Comparison of ENCODE assay signal across 9 cellular contexts in genomic region chr1:89023026-89023425, GRCh38. TPM values are rescaled to one million over a fixed set of nuclear protein-coding genes. Genes with fewer than 3 reads are reported as not detected.
DNase-seq lines count a peak whose midpoint lies in the region; ATAC-seq, FAIRE-seq and TF ChIP-seq lines count a peak whose summit lies in the region.
"Had no signal": no experiment of that assay in that cellular context is flagged by ENCODE, and none has a peak within 500 bp of the region (broad histone marks: within the 10 kb centered on the region; RNA-seq: fewer than 3 reads in every experiment).

No MANE protein-coding gene starts in this region.

- FAIRE-seq in endothelial cell of umbilical vein (lab: Jason Lieb, UNC): no peak

- ATAC-seq in GM18858 (IDR thresholded peaks at IDR 0.05; ENCODE audit: unreplicated experiment): peak; percentile 9
- no peak for ATAC-seq in HG03159 (IDR thresholded peaks at IDR 0.05; ENCODE audit: unreplicated experiment)
- no peak for ATAC-seq in GM21737 (IDR thresholded peaks at IDR 0.05; ENCODE audit: unreplicated experiment)

- H3K27me3 ChIP-seq in OCI-LY1 (ENCODE audit: insufficient read depth, low read length) (no peaks in the 10 kb centered on the region), endothelial cell of umbilical vein (ENCODE audit: control insufficient read depth in 2 of 2, insufficient read depth in 2 of 2, low read length in 2 of 2) (no peaks in the 10 kb centered on the region)

- H3K9me1 ChIP-seq in endothelial cell of umbilical vein (replicated peaks; ENCODE audit: control insufficient read depth, extremely low read depth, insufficient read depth, low read length): no peaks in the 10 kb centered on the region

- H3K9me3 ChIP-seq in OCI-LY1 (ENCODE audit: low read length) (no peaks in the 10 kb centered on the region), endothelial cell of umbilical vein (replicated peaks; ENCODE audit: control insufficient read depth, insufficient read depth, low read length) (no peaks in the 10 kb centered on the region)

- dilution Hi-C loops in endothelial cell of umbilical vein (cut with MboI; ENCODE audit: extremely low pct_ligation_motif_present, low sequenced_read_pairs): no loop called here

- intact Hi-C loops in endothelial cell of umbilical vein (cut with micrococcal nuclease): loop anchor here (2.0 kb wide), 2 partner anchors 42 to 102 kb away; partner anchors contain the start of gene GBP1

- H3K4me3 ChIP-seq in OCI-LY1 (ENCODE audit: low read depth, low read length, poor library complexity, severe bottlenecking) (no peak overlapping the region), endothelial cell of umbilical vein (replicated peaks in 1 of 3; ENCODE audit: insufficient read depth in 1 of 3, low read depth in 1 of 3, low read length in 3 of 3) (peak overlapping the region in 1 of 3 experiments; percentile 97), skin epidermis (peak overlapping the region in 3 of 7 experiments; percentile 52 to 53 (median 53))

- no peak for TF ChIP-seq POLR2A in endothelial cell of umbilical vein (IDR thresholded peaks at IDR 0.05; ENCODE audit: low read depth, low read length)

- no peak overlapping the region for H3K27ac ChIP-seq in OCI-LY1 (ENCODE audit: low read depth, low read length, poor library complexity, severe bottlenecking)
- peak overlapping the region; percentile 74 for H3K27ac ChIP-seq in endothelial cell of umbilical vein (ENCODE audit: insufficient read depth, low read depth, low read length)
- H3K27ac ChIP-seq in skin epidermis: peak overlapping the region in 20 of 21 experiments; percentile 66 to 96 (median 80)

- H3K9ac ChIP-seq in OCI-LY1 (ENCODE audit: low read length) (no peak overlapping the region), endothelial cell of umbilical vein (replicated peaks; ENCODE audit: extremely low read depth, insufficient read depth, low read length) (peak overlapping the region; percentile 75)

- CTCF ChIA-PET in endothelial cell of umbilical vein (lab: Charles Lee): interaction anchor here (1.1 to 2.5 kb wide), 8 partner anchors 18 to 63 kb away, joined by 3 to 14 read pairs (median 8); partner anchors contain the start of gene GBP1

- H3K36me3 ChIP-seq in OCI-LY1 (ENCODE audit: insufficient read depth, low read length) (no peaks in the 10 kb centered on the region), endothelial cell of umbilical vein (ENCODE audit: control insufficient read depth in 2 of 2, extremely low read depth in 1 of 2, insufficient read depth in 2 of 2, low read length in 2 of 2) (peaks cover 0 to 4% of the 10 kb centered on the region in 2 experiments)

- no peak for DNase-seq in endothelial cell of umbilical vein (ENCODE audit: low read depth, low spot score)
- no peak for DNase-seq in GF-D8 (lab: John Stamatoyannopoulos, UW)
- DNase-seq in COR-L47 (lab: John Stamatoyannopoulos, UW): no peak
- DNase-seq: stimulated activated CD4-positive, alpha-beta T cell treated with anti-CD3 and anti-CD28 coated beads, Interleukin-4, amount 100 ng/mL, for 24 hours had no signal

- TSS peak; percentile 42 for BruUV-seq in endothelial cell of umbilical vein (replicated peaks; lab: Mats Ljungman, UMichigan)

- TF ChIP-seq CTCF in OCI-LY1 (IDR thresholded peaks at IDR 0.05; ENCODE audit: low read length) (no peak), endothelial cell of umbilical vein (IDR thresholded peaks at IDR 0.05; ENCODE audit: extremely low read depth in 1 of 2, insufficient read depth in 1 of 2, low read depth in 1 of 2, low read length in 2 of 2) (no peak)

- no peaks in the 10 kb centered on the region for H3K9me2 ChIP-seq in OCI-LY1 (ENCODE audit: low read depth, low read length)

- H3K4me1 ChIP-seq in OCI-LY1 (ENCODE audit: insufficient read depth, low read length, severe bottlenecking) (peaks cover 9% of the 10 kb centered on the region), endothelial cell of umbilical vein (ENCODE audit: control insufficient read depth, extremely low read depth, insufficient read depth, low read length) (peaks cover 11% of the 10 kb centered on the region)

- peak overlapping the region; percentile 19 for H3K4me2 ChIP-seq in OCI-LY1 (ENCODE audit: low read length)
- peak overlapping the region; percentile 89 for H3K4me2 ChIP-seq in endothelial cell of umbilical vein (ENCODE audit: insufficient read depth, low read length)

- H2AFZ ChIP-seq in OCI-LY1 (ENCODE audit: low read length) (peak overlapping the region; percentile 38; the same call in 1 of the 2 replicates), endothelial cell of umbilical vein (ENCODE audit: low read depth, low read length) (peak overlapping the region; percentile 91)

- H3K79me2 ChIP-seq in OCI-LY1 (ENCODE audit: insufficient read depth, low read length) (no peaks in the 10 kb centered on the region), endothelial cell of umbilical vein (ENCODE audit: control insufficient read depth, insufficient read depth, low read length) (peaks cover 6% of the 10 kb centered on the region)

- POLR2A ChIA-PET in endothelial cell of umbilical vein (lab: Charles Lee): interaction anchor here (0.6 kb wide), 1 partner anchor 31 kb away, joined by 3 read pairs; no protein-coding TSS in a partner anchor

- no peaks in the 10 kb centered on the region for H3F3A ChIP-seq in OCI-LY1 (ENCODE audit: insufficient read depth, low read length)

- H4K20me1 ChIP-seq in OCI-LY1 (ENCODE audit: insufficient read depth, low read length) (no peaks in the 10 kb centered on the region), endothelial cell of umbilical vein (replicated peaks; ENCODE audit: control insufficient read depth, extremely low read depth, insufficient read depth, low read length) (no peaks in the 10 kb centered on the region)

TF ChIP-seq in endothelial cell of umbilical vein, 7 proteins besides CTCF, POLR2A, EP300 and RAD21:
- no peak for TF ChIP-seq JUN (IDR thresholded peaks at IDR 0.05; ENCODE audit: borderline replicate concordance, insufficient read depth, insufficient read length, low read depth)
- TF ChIP-seq FOS (IDR thresholded peaks at IDR 0.05; ENCODE audit: borderline replicate concordance, insufficient read depth, low read length): no peak
- no peak for TF ChIP-seq GATA2 (IDR thresholded peaks at IDR 0.05; ENCODE audit: insufficient read depth, insufficient read length, low read depth, low read length)
- TF ChIP-seq MYC (IDR thresholded peaks at IDR 0.05; ENCODE audit: low read depth, low read length): no peak
- TF ChIP-seq MAX (IDR thresholded peaks at IDR 0.05; ENCODE audit: insufficient read depth, insufficient read length): no peak
- TF ChIP-seq EZH2 (IDR thresholded peaks at IDR 0.05; ENCODE audit: borderline replicate concordance, low read depth, low read length, severe bottlenecking): no peak
- TF ChIP-seq POLR2AphosphoS5 (IDR thresholded peaks at IDR 0.05; ENCODE audit: insufficient read depth, low read depth, low read length): no peak

RNA-seq across cellular contexts. Expression of gene GBP3, which starts 0.4 kb away (rescaled TPM):
- 7.3 and 12.7 TPM in 2 replicates for total RNA-seq in endothelial cell of umbilical vein
- 4.8 and 5.7 TPM in 2 replicates for polyA plus RNA-seq in endothelial cell of umbilical vein
- 6.0 and 6.3 TPM in 2 replicates for polyA plus RNA-seq in endothelial cell of umbilical vein (2011; cell fraction: cytosol; rRNA removed)
- polyA plus RNA-seq in endothelial cell of umbilical vein (2011; cell fraction: nucleus; rRNA removed): 18.7 and 23.6 TPM in 2 replicates
- polyA plus RNA-seq in endothelial cell of umbilical vein (2012): 6.9 and 12.3 TPM in 2 replicates
- 15.5 and 18.4 TPM in 2 replicates for polyA minus RNA-seq in endothelial cell of umbilical vein
- polyA minus RNA-seq in endothelial cell of umbilical vein (2011; cell fraction: cytosol; rRNA and poly(A)+ RNA removed): 5.2 TPM
- 21.2 and 21.7 TPM in 2 replicates for polyA minus RNA-seq in endothelial cell of umbilical vein (2011; cell fraction: nucleus; rRNA and poly(A)+ RNA removed)

RNA-seq across cellular contexts. Expression of gene KYAT3, which starts 30.6 kb away (rescaled TPM):
- total RNA-seq in endothelial cell of umbilical vein: 18.1 and 21.1 TPM in 2 replicates
- polyA plus RNA-seq in endothelial cell of umbilical vein: 7.0 and 8.0 TPM in 2 replicates
- polyA plus RNA-seq in endothelial cell of umbilical vein (2011; cell fraction: cytosol; rRNA removed): 14.0 and 14.4 TPM in 2 replicates
- 22.4 and 24.4 TPM in 2 replicates for polyA plus RNA-seq in endothelial cell of umbilical vein (2011; cell fraction: nucleus; rRNA removed)
- polyA plus RNA-seq in endothelial cell of umbilical vein (2012): 18.4 and 29.2 TPM in 2 replicates
- polyA minus RNA-seq in endothelial cell of umbilical vein: 4.4 and 6.5 TPM in 2 replicates
- 3.1 TPM for polyA minus RNA-seq in endothelial cell of umbilical vein (2011; cell fraction: cytosol; rRNA and poly(A)+ RNA removed)
- 7.7 and 11.0 TPM in 2 replicates for polyA minus RNA-seq in endothelial cell of umbilical vein (2011; cell fraction: nucleus; rRNA and poly(A)+ RNA removed)

RNA-seq across cellular contexts. Expression of gene RBMXL1, which starts 30.6 kb away (rescaled TPM):
- 7.6 and 9.9 TPM in 2 replicates for total RNA-seq in endothelial cell of umbilical vein
- 2.5 and 2.9 TPM in 2 replicates for polyA plus RNA-seq in endothelial cell of umbilical vein
- polyA plus RNA-seq in endothelial cell of umbilical vein (2011; cell fraction: cytosol; rRNA removed): 3.0 and 3.1 TPM in 2 replicates
- polyA plus RNA-seq in endothelial cell of umbilical vein (2011; cell fraction: nucleus; rRNA removed): 4.8 and 5.3 TPM in 2 replicates
- 4.2 and 4.9 TPM in 2 replicates for polyA plus RNA-seq in endothelial cell of umbilical vein (2012)
- polyA minus RNA-seq in endothelial cell of umbilical vein: 6.2 and 7.9 TPM in 2 replicates
- 6.5 TPM for polyA minus RNA-seq in endothelial cell of umbilical vein (2011; cell fraction: cytosol; rRNA and poly(A)+ RNA removed)
- polyA minus RNA-seq in endothelial cell of umbilical vein (2011; cell fraction: nucleus; rRNA and poly(A)+ RNA removed): 9.3 and 11.6 TPM in 2 replicates

RNA-seq across cellular contexts. Expression of gene GBP1, which starts 42.0 kb away (rescaled TPM):
- 17.8 and 28.0 TPM in 2 replicates for total RNA-seq in endothelial cell of umbilical vein
- polyA plus RNA-seq in endothelial cell of umbilical vein: 9.8 and 11.6 TPM in 2 replicates
- polyA plus RNA-seq in endothelial cell of umbilical vein (2011; cell fraction: cytosol; rRNA removed): 9.5 and 11.1 TPM in 2 replicates
- polyA plus RNA-seq in endothelial cell of umbilical vein (2011; cell fraction: nucleus; rRNA removed): 109 and 126 TPM in 2 replicates
- 12.4 TPM in 2 replicates for polyA plus RNA-seq in endothelial cell of umbilical vein (2012)
- 19.8 and 23.1 TPM in 2 replicates for polyA minus RNA-seq in endothelial cell of umbilical vein
- 3.8 TPM for polyA minus RNA-seq in endothelial cell of umbilical vein (2011; cell fraction: cytosol; rRNA and poly(A)+ RNA removed)
- polyA minus RNA-seq in endothelial cell of umbilical vein (2011; cell fraction: nucleus; rRNA and poly(A)+ RNA removed): 82.3 and 82.7 TPM in 2 replicates
